Comparison of ENCODE assay signal across 8 cellular contexts in genomic region chrX:41333994-41334865, GRCh38. TPM values are rescaled to one million over a fixed set of nuclear protein-coding genes. Genes with fewer than 3 reads are reported as not detected.
DNase-seq lines count a peak whose midpoint lies in the region; ATAC-seq and TF ChIP-seq lines count a peak whose summit lies in the region.

TSS of gene DDX3X (plus strand) at chrX:41334162. CDS start at chrX:41334253, 91 bp downstream.

- ATAC-seq in GM18907 (IDR thresholded peaks at IDR 0.05; ENCODE audit: unreplicated experiment) (peak; percentile 65), HG03196 (IDR thresholded peaks at IDR 0.05; ENCODE audit: unreplicated experiment) (peak; percentile 49)

- H3K4me1 Mint-ChIP-seq in dendritic cell treated with granulocyte-macrophage colony-stimulating factor and Interleukin-4, amounts not matched to agents 40 ng/mL and 50 ng/mL, for 4 days (ENCODE audit: low read depth) = peaks cover 3% of the 10 kb centered on the region

- peak within 1 kb of the TSS; percentile 98 to 99 for H3K27ac ChIP-seq in liver (ENCODE audit: low read depth in 1 of 2, low read length in 2 of 2)

- DNase-seq in AG09319 (ENCODE audit: extremely low read depth, low read depth) (peak; percentile 84), NCI-H460 (ENCODE audit: extremely low read depth, low read depth) (peak; percentile 84)
- peak; percentile 72 to 80 for DNase-seq in activated CD4-positive, alpha-beta T cell treated with anti-CD3 and anti-CD28 coated beads, Interleukin-2, amount 50 U/mL, for 24 hours (ENCODE audit: low read depth in 1 of 2, low spot score in 1 of 2)
- peak; percentile 87 for DNase-seq in stimulated activated CD4-positive, alpha-beta T cell treated with anti-CD3 and anti-CD28 coated beads, Interleukin-4, amount 100 ng/mL, for 24 hours

- H3K4me1 ChIP-seq in liver (ENCODE audit: control insufficient read depth in 4 of 4, insufficient read depth in 4 of 4, low read length in 3 of 4) = peaks cover 2 to 52% (median 44%) of the 10 kb centered on the region in 4 donors

- peak within 1 kb of the TSS; percentile 96 for H3K9ac ChIP-seq in liver (ENCODE audit: low read depth in 1 of 2, low read length in 2 of 2)

- TF ChIP-seq RAD21 in liver (IDR thresholded peaks at IDR 0.05) = no peak

- WGBS in liver = under 1% methylated on average over 81 of the region's 83 CpGs

- H3K9me3 ChIP-seq in liver (ENCODE audit: control insufficient read depth in 4 of 4, low read length in 3 of 4) = no peaks in the 10 kb centered on the region

- H3K27me3 Mint-ChIP-seq in dendritic cell treated with granulocyte-macrophage colony-stimulating factor and Interleukin-4, amounts not matched to agents 40 ng/mL and 50 ng/mL, for 4 days = no peaks in the 10 kb centered on the region

- peaks cover 56% of the 10 kb centered on the region for H3K36me3 Mint-ChIP-seq in dendritic cell treated with granulocyte-macrophage colony-stimulating factor and Interleukin-4, amounts not matched to agents 40 ng/mL and 50 ng/mL, for 4 days (ENCODE audit: low read depth)

- intact Hi-C loops in dendritic cell treated with granulocyte-macrophage colony-stimulating factor and Interleukin-4, amounts not matched to agents 40 ng/mL and 50 ng/mL, for 4 days (cut with micrococcal nuclease) = loop anchor here (5.0 kb wide), 1 partner anchor 108 kb away; no protein-coding TSS in a partner anchor

- peaks cover 0 to 4% (median 2%) of the 10 kb centered on the region in 4 donors for H3K36me3 ChIP-seq in liver (ENCODE audit: control insufficient read depth in 4 of 4, insufficient read depth in 3 of 4, low read depth in 1 of 4, low read length in 3 of 4)

- peak within 1 kb of the TSS; percentile 89 for H3K4me3 Mint-ChIP-seq in dendritic cell treated with granulocyte-macrophage colony-stimulating factor and Interleukin-4, amounts not matched to agents 40 ng/mL and 50 ng/mL, for 4 days

- H3K27ac Mint-ChIP-seq in dendritic cell treated with granulocyte-macrophage colony-stimulating factor and Interleukin-4, amounts not matched to agents 40 ng/mL and 50 ng/mL, for 4 days = peak within 1 kb of the TSS; percentile 99

- H3K9me3 Mint-ChIP-seq in dendritic cell treated with granulocyte-macrophage colony-stimulating factor and Interleukin-4, amounts not matched to agents 40 ng/mL and 50 ng/mL, for 4 days = no peaks in the 10 kb centered on the region

- TF ChIP-seq CTCF in AG09319 (IDR thresholded peaks at IDR 0.05; ENCODE audit: low read depth, low read length) (peak; percentile 29), liver (IDR thresholded peaks at IDR 0.05; ENCODE audit: low read depth, low read length, missing input control) (peak; percentile 8)

- no peaks in the 10 kb centered on the region for H3K27me3 ChIP-seq in liver (ENCODE audit: control insufficient read depth in 4 of 4, insufficient read depth in 4 of 4, low read length in 3 of 4)

- H3K4me3 ChIP-seq in liver (ENCODE audit: low read depth in 1 of 3, low read length in 3 of 3) = peak within 1 kb of the TSS; percentile 78 to 91 (median 85)

TF ChIP-seq in liver, 16 proteins besides CTCF, POLR2A, EP300 and RAD21:
- TF ChIP-seq FOXA1 (IDR thresholded peaks at IDR 0.05) (no peak), HNF4G (IDR thresholded peaks at IDR 0.05) (no peak), ATF3 (IDR thresholded peaks at IDR 0.05) (peak; percentile 64), YY1 (IDR thresholded peaks at IDR 0.05) (peak; percentile 93), HNF4A (conservative IDR thresholded peaks at IDR 0.05) (no peak), ZBTB33 (IDR thresholded peaks at IDR 0.05) (peak; percentile 97), NR2F2 (IDR thresholded peaks at IDR 0.05) (no peak), MAX (IDR thresholded peaks at IDR 0.05) (peak; percentile 6), FOXA2 (IDR thresholded peaks at IDR 0.05) (no peak), REST (IDR thresholded peaks at IDR 0.05) (peak; percentile 82), RXRA (IDR thresholded peaks at IDR 0.05) (no peak), GABPA (IDR thresholded peaks at IDR 0.05 in 1 of 2, conservative IDR thresholded peaks at IDR 0.05 in 1 of 2) (no peak), EGR1 (IDR thresholded peaks at IDR 0.05; ENCODE audit: low read depth in 2 of 2) (peak in 1 of 2 donors; percentile 15), TAF1 (conservative IDR thresholded peaks at IDR 0.05) (peak; percentile 99), SP1 (IDR thresholded peaks at IDR 0.05) (peak; percentile 51), JUND (IDR thresholded peaks at IDR 0.05) (peak in 1 of 2 donors; percentile 15)

RNA-seq across cellular contexts. Expression of gene DDX3X, which starts in this region (rescaled TPM):
- 222 and 303 TPM in 2 replicates for total RNA-seq in NCI-H460 (2014; rRNA removed; shearing (Covaris generic))
- polyA plus RNA-seq in NCI-H460 (2014; cell fraction: nucleus; rRNA removed) = 133 and 172 TPM in 2 replicates
- 100 to 1,000 TPM; 119 to 216 TPM for total RNA-seq in liver
- polyA plus RNA-seq in liver = 10 to 100 TPM; 48.4 to 52.3 TPM

Comparison
In these comparisons a context has a peak if more than half of its experiments do, and no peak if none do; other contexts are left out.
1. Peak in every context shown above with its lines: DNase-seq, ATAC-seq, H3K4me3 ChIP-seq and H3K27ac ChIP-seq.